In the genomic region with DNA sequence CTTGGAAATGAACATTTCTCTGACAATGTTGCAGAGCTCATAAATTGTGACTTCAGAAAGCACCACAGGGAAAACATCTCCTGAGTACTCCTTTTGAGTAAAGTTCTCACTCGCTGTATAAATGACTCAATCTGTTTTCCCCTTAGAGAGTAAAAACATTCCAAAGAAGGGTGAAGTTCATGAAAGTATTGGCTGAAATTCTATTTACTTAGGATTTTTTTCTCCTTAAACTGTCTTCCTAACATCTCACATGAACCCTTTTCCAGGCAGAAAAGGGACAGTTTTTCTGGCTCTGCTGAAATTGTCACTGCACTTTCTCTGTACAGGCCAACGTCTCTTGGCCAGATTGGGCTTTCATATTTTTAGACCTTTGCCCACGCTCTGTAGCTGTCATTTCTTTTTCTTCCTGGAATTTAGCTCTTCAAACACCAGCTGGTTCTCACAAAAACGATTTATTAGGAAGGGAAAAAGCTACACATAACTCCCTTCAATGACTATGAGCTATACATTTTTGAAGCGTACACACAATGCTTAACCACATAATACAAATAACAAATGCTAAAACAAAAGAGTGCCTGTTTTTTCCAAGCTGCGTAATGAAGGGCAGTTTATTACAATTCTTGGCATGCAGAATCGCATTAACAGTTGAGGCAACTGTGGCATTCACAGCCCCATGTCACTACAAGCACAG, we compare ENCODE assay signal across 13 cellular contexts.
DNase-seq lines count a peak whose midpoint lies in the region; ATAC-seq and TF ChIP-seq lines count a peak whose summit lies in the region.
"Had no signal": no experiment of that assay in that cellular context is flagged by ENCODE, and none has a peak within 500 bp of the region (broad histone marks: within the 10 kb centered on the region; RNA-seq: fewer than 3 reads in every experiment).

No MANE protein-coding gene starts in this region.

- no peak overlapping the region for H3K27ac Mint-ChIP-seq in activated CD4-positive, alpha-beta T cell treated with anti-CD3 and anti-CD28 coated beads, Interleukin-2, amount 10 ng/mL, durations not matched to agents 24 days and 14 days
- H3K27ac Mint-ChIP-seq: H9 had no signal

- no peaks in the 10 kb centered on the region for H3K27me3 Mint-ChIP-seq in activated CD4-positive, alpha-beta T cell treated with anti-CD3 and anti-CD28 coated beads, Interleukin-2, amount 10 ng/mL, durations not matched to agents 24 days and 14 days

- H3K27me3 ChIP-seq in esophagus squamous epithelium: no peaks in the 10 kb centered on the region
- no peaks in the 10 kb centered on the region for H3K27me3 ChIP-seq in trophoblast cell (ENCODE audit: insufficient read depth, low read length)
- H3K27me3 ChIP-seq: SJSA1 had no signal

- H4K91ac ChIP-seq in trophoblast cell (ENCODE audit: low read depth, low read length): no peak overlapping the region

- H3K4me3 ChIP-seq in esophagus squamous epithelium (no peak overlapping the region), trophoblast cell (ENCODE audit: low read depth, low read length) (no peak overlapping the region)
- H3K4me3 ChIP-seq: SJSA1 had no signal

- H3K14ac ChIP-seq in trophoblast cell (ENCODE audit: low read length): no peak overlapping the region

- DNase-seq in M059J (ENCODE audit: low read depth) (peak; percentile 40), esophagus squamous epithelium (lab: John Stamatoyannopoulos, UW) (no peak), middle frontal gyrus (ENCODE audit: extremely low spot score, low spot score) (peak; percentile 58), superior temporal gyrus (ENCODE audit: extremely low spot score) (peak; percentile 83), trophoblast cell (no peak), NCI-H1417 (lab: John Stamatoyannopoulos, UW) (no peak)
- no peak for DNase-seq in activated CD4-positive, alpha-beta T cell treated with anti-CD3 and anti-CD28 coated beads, Interleukin-2, amount 10 ng/mL, durations not matched to agents 24 days and 14 days
- DNase-seq: H9; NCI-H187 treated with DMSO at 0.1 percent for 48 hours; stimulated activated CD4-positive, alpha-beta T cell treated with anti-CD3 and anti-CD28 coated beads, Interleukin-15, amount 100 ng/mL, for 24 hours had no signal

- no peak for TF ChIP-seq CTCF in esophagus squamous epithelium (IDR thresholded peaks at IDR 0.05)

- no peak overlapping the region for H2BK12ac ChIP-seq in trophoblast cell (ENCODE audit: low read length)

- no peak overlapping the region for H2AFZ ChIP-seq in trophoblast cell (ENCODE audit: insufficient read depth, low read length, poor library complexity)

- H3K4me1 Mint-ChIP-seq in activated CD4-positive, alpha-beta T cell treated with anti-CD3 and anti-CD28 coated beads, Interleukin-2, amount 10 ng/mL, durations not matched to agents 24 days and 14 days: no peaks in the 10 kb centered on the region
- H3K4me1 Mint-ChIP-seq: central memory CD8-positive, alpha-beta T cell had no signal

- intact Hi-C loops in esophagus squamous epithelium (cut with DNase I): no loop called here
- intact Hi-C loops in activated CD4-positive, alpha-beta T cell treated with anti-CD3 and anti-CD28 coated beads, Interleukin-2, amount 10 ng/mL, durations not matched to agents 24 days and 14 days (cut with micrococcal nuclease): no loop called here

- H3K9me3 ChIP-seq in esophagus squamous epithelium (no peaks in the 10 kb centered on the region), trophoblast cell (ENCODE audit: insufficient read depth, low read depth, low read length) (no peaks in the 10 kb centered on the region)
- H3K9me3 ChIP-seq: SJSA1 had no signal

- peaks cover 2% of the 10 kb centered on the region for H3K79me1 ChIP-seq in trophoblast cell (ENCODE audit: low read length)

- no peak overlapping the region for H3K23ac ChIP-seq in trophoblast cell (ENCODE audit: low read length)

- H3K18ac ChIP-seq in trophoblast cell (ENCODE audit: low read length): no peak overlapping the region

- H2AK5ac ChIP-seq in trophoblast cell (ENCODE audit: low read length): no peak overlapping the region

- H3K9me3 Mint-ChIP-seq in activated CD4-positive, alpha-beta T cell treated with anti-CD3 and anti-CD28 coated beads, Interleukin-2, amount 10 ng/mL, durations not matched to agents 24 days and 14 days: peaks cover 3% of the 10 kb centered on the region
- H3K9me3 Mint-ChIP-seq: central memory CD8-positive, alpha-beta T cell; H9 had no signal

- no peak overlapping the region for H3K4me3 Mint-ChIP-seq in activated CD4-positive, alpha-beta T cell treated with anti-CD3 and anti-CD28 coated beads, Interleukin-2, amount 10 ng/mL, durations not matched to agents 24 days and 14 days
- H3K4me3 Mint-ChIP-seq: central memory CD8-positive, alpha-beta T cell; H9 had no signal

- H2BK120ac ChIP-seq in trophoblast cell (ENCODE audit: insufficient read depth, low read length, poor library complexity): no peak overlapping the region

- H3K36me3 ChIP-seq in esophagus squamous epithelium (no peaks in the 10 kb centered on the region), trophoblast cell (ENCODE audit: control insufficient read depth in 1 of 2, insufficient read depth in 2 of 2, low read length in 2 of 2) (no peaks in the 10 kb centered on the region)
- H3K36me3 ChIP-seq: SJSA1 had no signal

- peaks cover 9% of the 10 kb centered on the region for H3K36me3 Mint-ChIP-seq in activated CD4-positive, alpha-beta T cell treated with anti-CD3 and anti-CD28 coated beads, Interleukin-2, amount 10 ng/mL, durations not matched to agents 24 days and 14 days (ENCODE audit: low read depth)

- no peak overlapping the region for H4K12ac ChIP-seq in trophoblast cell (ENCODE audit: low read depth, low read length)

- H3K9ac ChIP-seq in trophoblast cell (ENCODE audit: low read length): no peak overlapping the region

- 40 to 46% methylated on average over 7 of the region's 7 CpGs for WGBS in esophagus squamous epithelium, 2 donors
- no CpG with 5 or more reads among the region's 7 CpGs for WGBS in trophoblast cell (ENCODE audit: extremely low coverage, insufficient coverage, insufficient read length)

- H3K4me1 ChIP-seq in esophagus squamous epithelium (peaks cover 0 to 25% (median 0%) of the 10 kb centered on the region in 3 donors), trophoblast cell (ENCODE audit: control insufficient read depth in 1 of 2, insufficient read depth in 2 of 2, low read length in 2 of 2) (no peaks in the 10 kb centered on the region)

- H3K79me2 ChIP-seq in trophoblast cell (ENCODE audit: control insufficient read depth, insufficient read depth, low read length, poor library complexity): no peaks in the 10 kb centered on the region

- TF ChIP-seq POLR2A in esophagus squamous epithelium (IDR thresholded peaks at IDR 0.05): no peak

- H3K4ac ChIP-seq in trophoblast cell (ENCODE audit: low read depth, low read length): no peak overlapping the region

- no peak overlapping the region for H2BK5ac ChIP-seq in trophoblast cell (ENCODE audit: low read depth, low read length, poor library complexity)

- no peak overlapping the region for H4K8ac ChIP-seq in trophoblast cell (ENCODE audit: low read depth, low read length)

- H3K4me2 ChIP-seq in trophoblast cell (ENCODE audit: low read length): no peak overlapping the region

- no peak for ATAC-seq in GM21737 (IDR thresholded peaks at IDR 0.05; ENCODE audit: unreplicated experiment)

- H3K27ac ChIP-seq in esophagus squamous epithelium (peak overlapping the region in 3 of 4 donors; percentile 42 to 86 (median 79)), trophoblast cell (ENCODE audit: low read depth, low read length) (no peak overlapping the region)
- H3K27ac ChIP-seq: SJSA1 had no signal

Comparison
In these comparisons a context has a peak if more than half of its experiments do, and no peak if none do; other contexts are left out.
1. DNase-seq: peak in M059J (single experiment), middle frontal gyrus (single experiment) and superior temporal gyrus (single experiment); none in esophagus squamous epithelium (single experiment), activated CD4-positive, alpha-beta T cell treated with anti-CD3 and anti-CD28 coated beads, Interleukin-2, amount 10 ng/mL, durations not matched to agents 24 days and 14 days (single experiment), trophoblast cell (0 of 2) and NCI-H1417 (0 of 3).